ENCODE assay signal across 35 cellular contexts in the genomic region with DNA sequence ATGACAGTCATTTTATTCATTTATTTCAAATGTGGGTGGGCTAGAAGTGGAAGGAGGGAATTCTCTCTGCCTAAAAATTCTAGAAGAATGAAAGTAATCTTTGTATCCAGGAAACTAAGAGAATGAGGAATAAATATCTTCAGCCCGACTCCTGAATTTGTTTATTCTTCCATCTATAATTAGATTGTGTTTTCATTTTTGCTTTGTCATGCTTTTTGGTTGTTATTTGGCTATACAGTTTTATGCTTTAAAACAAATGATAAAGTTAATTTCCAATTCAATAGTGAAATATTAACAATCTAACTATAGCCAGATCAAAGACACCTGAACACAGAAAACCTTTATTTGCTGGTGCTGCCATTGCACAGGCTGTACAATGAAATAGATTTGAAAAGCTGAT.
"Had no signal": no experiment of that assay in that cellular context is flagged by ENCODE, and none has a peak within 500 bp of the region (broad histone marks: within the 10 kb centered on the region; RNA-seq: fewer than 3 reads in every experiment).

No MANE protein-coding gene starts in this region.

- H3K36me3 ChIP-seq: adrenal gland, breast epithelium, cardiac muscle cell, colonic mucosa, esophagus squamous epithelium, gastroesophageal sphincter, WERI-Rb-1 had no signal

- H3K4me1 ChIP-seq: adrenal gland, body of pancreas, breast epithelium, colonic mucosa, esophagus squamous epithelium, gastroesophageal sphincter had no signal

- H3K27me3 Mint-ChIP-seq: activated B cell treated with CpG ODN at 0.5 μM for 24 hours; activated CD4-positive, alpha-beta memory T cell treated with anti-CD3 and anti-CD28 coated beads for 36 hours; activated CD4-positive, alpha-beta T cell treated with anti-CD3 and anti-CD28 coated beads, Interleukin-2, amount 10 ng/mL, durations not matched to agents 24 days and 14 days; activated CD8-positive, alpha-beta memory T cell treated with anti-CD3 and anti-CD28 coated beads, Interleukin-2, amount 10 ng/mL, durations not matched to agents 7 days and 5 days; activated naive CD4-positive, alpha-beta T cell treated with anti-CD3 and anti-CD28 coated beads, Interleukin-2, amount 50 U/mL, for 24 hours; activated naive CD8-positive, alpha-beta T cell treated with anti-CD3 and anti-CD28 coated beads for 36 hours; activated naive CD8-positive, alpha-beta T cell treated with anti-CD3 and anti-CD28 coated beads, Interleukin-2, amount 50 U/mL, for 24 hours; T-helper 17 cell had no signal

- ATAC-seq: activated CD4-positive, CD25-positive, alpha-beta regulatory T cell treated with anti-CD3 and anti-CD28 coated beads, Interleukin-2, amount 50 U/mL, for 24 hours; activated CD8-positive, alpha-beta memory T cell treated with anti-CD3 and anti-CD28 coated beads, Interleukin-2, amount 10 ng/mL, durations not matched to agents 7 days and 5 days; activated CD8-positive, alpha-beta T cell treated with anti-CD3 and anti-CD28 coated beads, Interleukin-2, amount 10 ng/mL, durations not matched to agents 7 days and 5 days; activated naive CD8-positive, alpha-beta T cell treated with anti-CD3 and anti-CD28 coated beads, Interleukin-2, amount 50 U/mL, for 24 hours; body of pancreas; gastroesophageal sphincter; T-helper 17 cell had no signal

- H3K4me3 Mint-ChIP-seq: activated B cell treated with CpG ODN at 0.5 μM for 24 hours; activated CD4-positive, alpha-beta memory T cell treated with anti-CD3 and anti-CD28 coated beads for 36 hours; activated CD4-positive, alpha-beta T cell treated with anti-CD3 and anti-CD28 coated beads, Interleukin-2, amount 10 ng/mL, durations not matched to agents 24 days and 14 days; activated CD8-positive, alpha-beta memory T cell treated with anti-CD3 and anti-CD28 coated beads, Interleukin-2, amount 10 ng/mL, durations not matched to agents 7 days and 5 days; activated CD8-positive, alpha-beta T cell treated with anti-CD3 and anti-CD28 coated beads, Interleukin-2, amount 10 ng/mL, durations not matched to agents 7 days and 5 days; activated naive CD4-positive, alpha-beta T cell treated with anti-CD3 and anti-CD28 coated beads for 36 hours; activated naive CD4-positive, alpha-beta T cell treated with anti-CD3 and anti-CD28 coated beads, Interleukin-2, amount 50 U/mL, for 24 hours; activated naive CD8-positive, alpha-beta T cell treated with anti-CD3 and anti-CD28 coated beads for 36 hours; activated naive CD8-positive, alpha-beta T cell treated with anti-CD3 and anti-CD28 coated beads, Interleukin-2, amount 50 U/mL, for 24 hours; activated T-helper 1 cell treated with anti-CD3 and anti-CD28 coated beads, Interleukin-12 subunit alpha, Interleukin-12 subunit beta, Interleukin-2, Interleukin-4 antibody, amounts not matched to agents 30 ng/mL and 10 ng/mL and 1 ng/mL, durations not matched to agents 14 hours and 24 hours and 36 hours; T-helper 17 cell; T-helper 2 cell treated with Interferon-gamma antibody and Interleukin-4, amounts not matched to agents 5 μg/mL and 100 μg/mL, for 36 hours had no signal

- H3K4me1 Mint-ChIP-seq: activated CD4-positive, alpha-beta T cell treated with anti-CD3 and anti-CD28 coated beads, Interleukin-2, amount 10 ng/mL, durations not matched to agents 24 days and 14 days; activated CD8-positive, alpha-beta memory T cell treated with anti-CD3 and anti-CD28 coated beads, Interleukin-2, amount 10 ng/mL, durations not matched to agents 7 days and 5 days; activated naive CD4-positive, alpha-beta T cell treated with anti-CD3 and anti-CD28 coated beads, Interleukin-2, amount 50 U/mL, for 24 hours; activated naive CD8-positive, alpha-beta T cell treated with anti-CD3 and anti-CD28 coated beads for 36 hours; activated naive CD8-positive, alpha-beta T cell treated with anti-CD3 and anti-CD28 coated beads, Interleukin-2, amount 50 U/mL, for 24 hours; T-helper 17 cell had no signal

- FAIRE-seq: endometrium, endothelial cell of umbilical vein had no signal

- H3K4me3 ChIP-seq: adrenal gland, body of pancreas, breast epithelium, cardiac muscle cell, colonic mucosa, esophagus squamous epithelium, gastroesophageal sphincter had no signal

- DNase-seq: activated B cell treated with CpG ODN at 0.5 μM for 24 hours; activated CD4-positive, alpha-beta memory T cell treated with anti-CD3 and anti-CD28 coated beads for 36 hours; activated CD4-positive, alpha-beta T cell treated with anti-CD3 and anti-CD28 coated beads, Interleukin-2, amount 10 ng/mL, durations not matched to agents 24 days and 14 days; activated CD8-positive, alpha-beta memory T cell treated with anti-CD3 and anti-CD28 coated beads, Interleukin-2, amount 10 ng/mL, durations not matched to agents 7 days and 5 days; activated CD8-positive, alpha-beta memory T cell treated with anti-CD3 and anti-CD28 coated beads, Interleukin-2, amount 50 U/mL, for 4 hours; activated CD8-positive, alpha-beta T cell treated with anti-CD3 and anti-CD28 coated beads, Interleukin-2, amount 10 ng/mL, durations not matched to agents 7 days and 5 days; activated effector memory CD4-positive, alpha-beta T cell treated with anti-CD3 and anti-CD28 coated beads, Interleukin-2, amount 50 U/mL, for 16 hours; activated naive CD4-positive, alpha-beta T cell treated with anti-CD3 and anti-CD28 coated beads for 36 hours; activated naive CD8-positive, alpha-beta T cell treated with anti-CD3 and anti-CD28 coated beads for 36 hours; activated naive CD8-positive, alpha-beta T cell treated with anti-CD3 and anti-CD28 coated beads, Interleukin-2, amount 50 U/mL, for 24 hours; activated T-cell treated with anti-CD3 and anti-CD28 coated beads, Interleukin-2, amount 50 U/mL, for 1 hour; activated T-cell treated with anti-CD3 and anti-CD28 coated beads, Interleukin-2, amount 50 U/mL, for 48 hours; adrenal gland; aorta; body of pancreas; central memory CD4-positive, alpha-beta T cell; cerebellar nuclear complex; colonic mucosa; effector CD8-positive, alpha-beta T cell; esophagus squamous epithelium; T-helper 1 cell; T-helper 17 cell; T1000; WERI-Rb-1 had no signal

- H3K9me3 ChIP-seq: adrenal gland, body of pancreas, breast epithelium, colonic mucosa, esophagus squamous epithelium, gastroesophageal sphincter had no signal

- H3K27ac Mint-ChIP-seq: activated B cell treated with CpG ODN at 0.5 μM for 24 hours; activated CD4-positive, alpha-beta memory T cell treated with anti-CD3 and anti-CD28 coated beads for 36 hours; activated CD4-positive, alpha-beta T cell treated with anti-CD3 and anti-CD28 coated beads, Interleukin-2, amount 10 ng/mL, durations not matched to agents 24 days and 14 days; activated CD8-positive, alpha-beta memory T cell treated with anti-CD3 and anti-CD28 coated beads, Interleukin-2, amount 10 ng/mL, durations not matched to agents 7 days and 5 days; activated CD8-positive, alpha-beta T cell treated with anti-CD3 and anti-CD28 coated beads, Interleukin-2, amount 10 ng/mL, durations not matched to agents 7 days and 5 days; activated naive CD4-positive, alpha-beta T cell treated with anti-CD3 and anti-CD28 coated beads for 36 hours; activated naive CD4-positive, alpha-beta T cell treated with anti-CD3 and anti-CD28 coated beads, Interleukin-2, amount 50 U/mL, for 24 hours; activated naive CD8-positive, alpha-beta T cell treated with anti-CD3 and anti-CD28 coated beads for 36 hours; activated naive CD8-positive, alpha-beta T cell treated with anti-CD3 and anti-CD28 coated beads, Interleukin-2, amount 50 U/mL, for 24 hours; activated T-helper 1 cell treated with anti-CD3 and anti-CD28 coated beads, Interleukin-12 subunit alpha, Interleukin-12 subunit beta, Interleukin-2, Interleukin-4 antibody, amounts not matched to agents 30 ng/mL and 10 ng/mL and 1 ng/mL, durations not matched to agents 14 hours and 24 hours and 36 hours; activated T-helper 2 cell treated with anti-CD3 and anti-CD28 coated beads, Interferon-gamma antibody, Interleukin-2, Interleukin-4, amounts not matched to agents 10 μg/mL and 5 μg/mL and 100 μg/mL, durations not matched to agents 14 hours and 24 hours and 36 hours; T-helper 17 cell; T-helper 2 cell treated with Interferon-gamma antibody and Interleukin-4, amounts not matched to agents 5 μg/mL and 100 μg/mL, for 36 hours had no signal

- H3K27me3 ChIP-seq: adrenal gland, body of pancreas, breast epithelium, cardiac muscle cell, colonic mucosa, esophagus squamous epithelium, gastroesophageal sphincter had no signal

- H3K36me3 Mint-ChIP-seq: activated CD4-positive, alpha-beta memory T cell treated with anti-CD3 and anti-CD28 coated beads for 36 hours; activated CD8-positive, alpha-beta memory T cell treated with anti-CD3 and anti-CD28 coated beads, Interleukin-2, amount 10 ng/mL, durations not matched to agents 7 days and 5 days; activated naive CD4-positive, alpha-beta T cell treated with anti-CD3 and anti-CD28 coated beads, Interleukin-2, amount 50 U/mL, for 24 hours; activated naive CD8-positive, alpha-beta T cell treated with anti-CD3 and anti-CD28 coated beads for 36 hours had no signal

- H3K9me3 Mint-ChIP-seq: activated B cell treated with CpG ODN at 0.5 μM for 24 hours; activated CD4-positive, alpha-beta memory T cell treated with anti-CD3 and anti-CD28 coated beads for 36 hours; activated CD4-positive, alpha-beta T cell treated with anti-CD3 and anti-CD28 coated beads, Interleukin-2, amount 10 ng/mL, durations not matched to agents 24 days and 14 days; activated naive CD4-positive, alpha-beta T cell treated with anti-CD3 and anti-CD28 coated beads, Interleukin-2, amount 50 U/mL, for 24 hours; activated T-helper 1 cell treated with anti-CD3 and anti-CD28 coated beads, Interleukin-12 subunit alpha, Interleukin-12 subunit beta, Interleukin-2, Interleukin-4 antibody, amounts not matched to agents 30 ng/mL and 10 ng/mL and 1 ng/mL, durations not matched to agents 14 hours and 24 hours and 36 hours had no signal

- H3K27ac ChIP-seq: adrenal gland, body of pancreas, breast epithelium, cardiac muscle cell, colonic mucosa, epithelial cell of prostate, esophagus squamous epithelium, gastroesophageal sphincter, WERI-Rb-1 had no signal
